29 cellular contexts compared by ENCODE assay signal in genomic region chr13:30454991-30455390, GRCh38. TPM values are rescaled to one million over a fixed set of nuclear protein-coding genes. Genes with fewer than 3 reads are reported as not detected.
DNase-seq lines count a peak whose midpoint lies in the region; ATAC-seq and TF ChIP-seq lines count a peak whose summit lies in the region.
"Had no signal": no experiment of that assay in that cellular context is flagged by ENCODE, and none has a peak within 500 bp of the region (broad histone marks: within the 10 kb centered on the region; RNA-seq: fewer than 3 reads in every experiment).

No MANE protein-coding gene starts in this region.

- CTCF ChIA-PET in CD4-positive, alpha-beta T cell (lab: Charles Lee): interaction anchor here (0.7 kb wide), 1 partner anchor 59 kb away, joined by 5 read pairs; no protein-coding TSS in a partner anchor
- CTCF ChIA-PET in activated B cell treated with CpG ODN at 0.5 μM for 24 hours (lab: Charles Lee): interaction anchor here (0.9 to 1.4 kb wide), 2 partner anchors 47 to 323 kb away, joined by 3 to 5 read pairs; no protein-coding TSS in a partner anchor

- no peak overlapping the region for H3K4me3 Mint-ChIP-seq in CD4-positive, alpha-beta T cell
- H3K4me3 Mint-ChIP-seq in activated B cell treated with CpG ODN at 0.5 μM for 24 hours: no peak overlapping the region
- H3K4me3 Mint-ChIP-seq in neural crest cell: peak overlapping the region; percentile 11
- H3K4me3 Mint-ChIP-seq: activated CD4-positive, alpha-beta memory T cell treated with anti-CD3 and anti-CD28 coated beads, Interleukin-2, amount 10 ng/mL, durations not matched to agents 7 days and 5 days; CD4-positive, CD25-positive, alpha-beta regulatory T cell; natural killer cell had no signal

- no peak overlapping the region for H3K27ac ChIP-seq in CD4-positive, alpha-beta T cell (ENCODE audit: low read depth, low read length)
- H3K27ac ChIP-seq in spleen: no peak overlapping the region
- H3K27ac ChIP-seq: adrenal gland, body of pancreas, Peyer's patch, upper lobe of right lung had no signal

- no peak for ATAC-seq in CD4-positive, alpha-beta T cell (ENCODE audit: poor library complexity)
- no peak for ATAC-seq in activated B cell treated with CpG ODN at 0.5 μM for 24 hours (ENCODE audit: low read depth)
- ATAC-seq in HG03135 (IDR thresholded peaks at IDR 0.05; ENCODE audit: unreplicated experiment): no peak
- ATAC-seq: body of pancreas, upper lobe of right lung had no signal

- peaks cover 0 to 28% (median 7%) of the 10 kb centered on the region in 6 donors for H3K36me3 ChIP-seq in spleen
- H3K36me3 ChIP-seq: adrenal gland had no signal

- intact Hi-C loops in CD4-positive, alpha-beta T cell (cut with DNase I, micrococcal nuclease): loop anchor here in 1 of 2 experiments (5.0 to 10.0 kb wide), 4 partner anchors 33 to 690 kb away; partner anchors contain the start of gene UBE2L5
- intact Hi-C loops in activated B cell treated with CpG ODN at 0.5 μM for 24 hours (cut with micrococcal nuclease) (no loop called here), spleen (cut with DNase I; ENCODE audit: low total_unique reads) (loop anchor here (10.0 kb wide), 1 partner anchor 100 kb away; no protein-coding TSS in a partner anchor)

- H3K9me3 Mint-ChIP-seq in CD4-positive, alpha-beta T cell: no peaks in the 10 kb centered on the region
- H3K9me3 Mint-ChIP-seq in activated B cell treated with CpG ODN at 0.5 μM for 24 hours: no peaks in the 10 kb centered on the region
- H3K9me3 Mint-ChIP-seq in neural crest cell: no peaks in the 10 kb centered on the region
- H3K9me3 Mint-ChIP-seq: activated CD4-positive, alpha-beta memory T cell treated with anti-CD3 and anti-CD28 coated beads, Interleukin-2, amount 10 ng/mL, durations not matched to agents 7 days and 5 days; CD4-positive, CD25-positive, alpha-beta regulatory T cell; IgD-negative memory B cell; natural killer cell had no signal

- POLR2A ChIA-PET in CD4-positive, alpha-beta T cell (lab: Charles Lee): interaction anchor here (0.8 kb wide), 1 partner anchor 81 kb away, joined by 3 read pairs; no protein-coding TSS in a partner anchor
- POLR2A ChIA-PET in activated B cell treated with CpG ODN at 0.5 μM for 24 hours (lab: Charles Lee): interaction anchor here (0.7 to 1.7 kb wide), 6 partner anchors 9 to 37 kb away, joined by 3 to 10 read pairs (median 6); no protein-coding TSS in a partner anchor

- H3K36me3 Mint-ChIP-seq in CD4-positive, alpha-beta T cell (ENCODE audit: low read depth): peaks cover 27% of the 10 kb centered on the region
- peaks cover 28% of the 10 kb centered on the region for H3K36me3 Mint-ChIP-seq in activated B cell treated with CpG ODN at 0.5 μM for 24 hours (ENCODE audit: low read depth)
- peaks cover 12% of the 10 kb centered on the region for H3K36me3 Mint-ChIP-seq in neural crest cell (ENCODE audit: low read depth)
- H3K36me3 Mint-ChIP-seq: natural killer cell had no signal

- H3K9me3 ChIP-seq in CD4-positive, alpha-beta T cell (ENCODE audit: control insufficient read depth, low read length): no peaks in the 10 kb centered on the region
- no peaks in the 10 kb centered on the region for H3K9me3 ChIP-seq in spleen
- H3K9me3 ChIP-seq: adrenal gland, body of pancreas, Peyer's patch, upper lobe of right lung had no signal

- no peaks in the 10 kb centered on the region for H3K27me3 Mint-ChIP-seq in CD4-positive, alpha-beta T cell
- no peaks in the 10 kb centered on the region for H3K27me3 Mint-ChIP-seq in activated B cell treated with CpG ODN at 0.5 μM for 24 hours
- peaks cover 5% of the 10 kb centered on the region for H3K27me3 Mint-ChIP-seq in neural crest cell (ENCODE audit: low read depth)
- H3K27me3 Mint-ChIP-seq: activated CD4-positive, alpha-beta memory T cell treated with anti-CD3 and anti-CD28 coated beads, Interleukin-2, amount 10 ng/mL, durations not matched to agents 7 days and 5 days; CD4-positive, CD25-positive, alpha-beta regulatory T cell; IgD-negative memory B cell had no signal

- H3K27me3 ChIP-seq in CD4-positive, alpha-beta T cell (ENCODE audit: control insufficient read depth, insufficient read depth, low read length): no peaks in the 10 kb centered on the region
- H3K27me3 ChIP-seq in spleen (replicated peaks in 1 of 7): no peaks in the 10 kb centered on the region
- H3K27me3 ChIP-seq: adrenal gland, body of pancreas, Peyer's patch, upper lobe of right lung had no signal

- no peak for DNase-seq in CD4-positive, alpha-beta T cell
- peak; percentile 8 for DNase-seq in ELF-1 (ENCODE audit: low read depth, low spot score)
- DNase-seq in activated B cell treated with CpG ODN at 0.5 μM for 24 hours: no peak
- no peak for DNase-seq in neural crest cell (ENCODE audit: low read depth, low spot score)
- no peak for DNase-seq in NK-92 treated with Interleukin-12 subunit alpha and Interleukin-12 subunit beta, amount 100 ng/mL, for 24 hours (lab: John Stamatoyannopoulos, UW)
- no peak for DNase-seq in spleen
- DNase-seq: activated CD4-positive, alpha-beta memory T cell treated with anti-CD3 and anti-CD28 coated beads, Interleukin-2, amount 10 ng/mL, durations not matched to agents 7 days and 5 days; activated CD4-positive, alpha-beta T cell treated with anti-CD3 and anti-CD28 coated beads for 1 hour; activated naive CD4-positive, alpha-beta T cell; adrenal gland; body of pancreas; CD4-positive, CD25-positive, alpha-beta regulatory T cell; effector memory CD4-positive, alpha-beta T cell; midbrain; natural killer cell; NCI-H1092; NCI-H187 treated with DMSO at 0.1 percent for 48 hours; NCI-H524 treated with DMSO at 0.1 percent for 48 hours; Peyer's patch; SIG-M5; upper lobe of right lung had no signal

- WGBS in spleen, 5 donors: 89 to 97% (median 94%) methylated on average over 2 of the region's 2 CpGs

- peaks cover 0 to 32% (median 19%) of the 10 kb centered on the region in 6 donors for H3K4me1 ChIP-seq in spleen
- H3K4me1 ChIP-seq: adrenal gland, body of pancreas, Peyer's patch, upper lobe of right lung had no signal

- TF ChIP-seq CTCF in CD4-positive, alpha-beta T cell (IDR thresholded peaks at IDR 0.05): no peak
- TF ChIP-seq CTCF in activated B cell treated with CpG ODN at 0.5 μM for 24 hours (IDR thresholded peaks at IDR 0.05): no peak
- no peak for TF ChIP-seq CTCF in neural crest cell (conservative IDR thresholded peaks at IDR 0.05)
- no peak for TF ChIP-seq CTCF in spleen (IDR thresholded peaks at IDR 0.05 in 8 of 11, conservative IDR thresholded peaks at IDR 0.05 in 3 of 11)

- TF ChIP-seq POLR2A in spleen (IDR thresholded peaks at IDR 0.05): no peak

- H3K27ac Mint-ChIP-seq in CD4-positive, alpha-beta T cell: peak overlapping the region; percentile 51
- H3K27ac Mint-ChIP-seq in activated B cell treated with CpG ODN at 0.5 μM for 24 hours: peak overlapping the region; percentile 31
- no peak overlapping the region for H3K27ac Mint-ChIP-seq in neural crest cell (ENCODE audit: unreplicated experiment)
- H3K27ac Mint-ChIP-seq: activated CD4-positive, alpha-beta memory T cell treated with anti-CD3 and anti-CD28 coated beads, Interleukin-2, amount 10 ng/mL, durations not matched to agents 7 days and 5 days; natural killer cell had no signal

- no peak overlapping the region for H3K4me3 ChIP-seq in spleen
- H3K4me3 ChIP-seq: adrenal gland, body of pancreas, Peyer's patch, upper lobe of right lung had no signal

- peaks cover 24% of the 10 kb centered on the region for H3K4me1 Mint-ChIP-seq in CD4-positive, alpha-beta T cell (ENCODE audit: low read depth)
- H3K4me1 Mint-ChIP-seq in activated B cell treated with CpG ODN at 0.5 μM for 24 hours: peaks cover 46% of the 10 kb centered on the region
- H3K4me1 Mint-ChIP-seq in neural crest cell: peaks cover 6% of the 10 kb centered on the region

RNA-seq across cellular contexts. Expression of gene HMGB1, which starts 10.7 kb away (rescaled TPM):
- 100 to 1,000 TPM; 448 to 465 TPM for total RNA-seq in CD4-positive, alpha-beta T cell
- total RNA-seq in activated B cell treated with CpG ODN at 0.5 μM for 24 hours (338 and 354 TPM in 2 replicates), neural crest cell (735 and 773 TPM in 2 replicates), spleen (100 to 1,000 TPM; 221 to 400 (median 295) TPM)
- polyA plus RNA-seq in spleen: 100 to 1,000 TPM; 295 to 528 (median 353) TPM

RNA-seq across cellular contexts. Expression of gene UBE2L5, which starts 32.7 kb away (rescaled TPM):
- total RNA-seq in CD4-positive, alpha-beta T cell: under 1 TPM in 1 of 2 experiments, not detected in 1; 0.11 TPM
- total RNA-seq in activated B cell treated with CpG ODN at 0.5 μM for 24 hours: 0.24 and 0.42 TPM in 2 replicates
- not detected in 2 replicates for total RNA-seq in neural crest cell
- not detected for total RNA-seq in spleen
- under 1 TPM in 1 of 3 donors, not detected in 2; 0.05 TPM for polyA plus RNA-seq in spleen
- total RNA-seq: body of pancreas; CD4-positive, CD25-positive, alpha-beta regulatory T cell; epithelial cell of proximal tubule; liver; natural killer cell; osteocyte; Peyer's patch; renal cortical epithelial cell; skeletal muscle tissue; T-helper 1 cell treated with Interleukin-12 subunit alpha and Interleukin-12 subunit beta and Interleukin-4 antibody, amounts not matched to agents 30 ng/mL and 1 ng/mL, for 36 hours; upper lobe of right lung had no signal
- polyA plus RNA-seq: CD4-positive, CD25-positive, alpha-beta regulatory T cell; IgD-negative memory B cell had no signal
